8 cellular contexts compared by ENCODE assay signal in the genomic region with DNA sequence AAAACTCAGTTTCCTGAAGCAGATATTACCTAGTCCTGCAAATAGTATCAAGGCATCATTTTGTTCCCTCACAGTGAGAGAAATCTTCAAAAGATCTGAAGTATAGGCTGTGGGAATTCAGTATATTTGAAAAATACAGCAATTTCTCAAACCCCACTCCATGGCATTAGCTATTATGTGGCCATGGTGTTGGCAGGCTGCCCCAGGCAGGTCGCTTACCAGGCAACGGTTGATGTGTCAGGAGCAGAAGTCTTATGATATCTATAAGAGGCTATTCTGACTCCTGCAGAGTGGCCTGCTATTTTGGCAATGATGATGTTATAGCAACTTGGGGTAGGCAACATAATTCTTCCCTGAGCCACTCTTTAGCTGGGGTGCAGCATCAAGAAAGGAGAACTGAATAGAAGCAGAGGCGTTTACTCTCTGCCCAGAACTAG.
DNase-seq lines count a peak whose midpoint lies in the region; ATAC-seq and TF ChIP-seq lines count a peak whose summit lies in the region.

No MANE protein-coding gene starts in this region.

- H3K36me3 ChIP-seq in mammary epithelial cell (ENCODE audit: insufficient read depth, low read length), result no peaks in the 10 kb centered on the region
- no peaks in the 10 kb centered on the region for H3K36me3 ChIP-seq in osteoblast (ENCODE audit: insufficient read depth, low read length)

- dilution Hi-C loops in mammary epithelial cell (cut with HindIII; ENCODE audit: low sequenced_read_pairs), result loop anchor here (5.0 kb wide), 1 partner anchor 107 kb away; no protein-coding TSS in a partner anchor

- H3K4me1 ChIP-seq in mammary epithelial cell (ENCODE audit: insufficient read depth, low read length), result peaks cover 18% of the 10 kb centered on the region
- H3K4me1 ChIP-seq in osteoblast (ENCODE audit: insufficient read depth, low read length), result peaks cover 7% of the 10 kb centered on the region

- peak; percentile 43 for DNase-seq in mammary epithelial cell
- peak; percentile 17 for DNase-seq in osteoblast (ENCODE audit: insufficient read length, low spot score, missing footprints)
- DNase-seq in activated CD4-positive, alpha-beta T cell treated with anti-CD3 and anti-CD28 coated beads for 4 hours, result no peak
- no peak for DNase-seq in activated naive CD4-positive, alpha-beta T cell treated with anti-CD3 and anti-CD28 coated beads for 36 hours
- no peak for DNase-seq in stimulated activated naive CD8-positive, alpha-beta T cell treated with anti-CD3 and anti-CD28 coated beads, Interleukin-15, Interleukin-2, amounts not matched to agents 100 U/mL and 50 U/mL, for 24 hours
- no peak for DNase-seq in activated effector memory CD4-positive, alpha-beta T cell treated with Interleukin-2 at 50 U/mL for 16 hours

- H3K4me2 ChIP-seq in mammary epithelial cell (ENCODE audit: insufficient read depth, low read depth, low read length) (peak overlapping the region; percentile 57), osteoblast (ENCODE audit: insufficient read depth, low read length) (peak overlapping the region; percentile 59)

- intact Hi-C loops in mammary epithelial cell (cut with micrococcal nuclease), result loop anchor here (5.0 kb wide), 1 partner anchor 187 kb away; the partner anchor contains the start of gene PLXDC2
- intact Hi-C loops in activated naive CD4-positive, alpha-beta T cell treated with anti-CD3 and anti-CD28 coated beads for 36 hours (cut with micrococcal nuclease), result no loop called here

- no peaks in the 10 kb centered on the region for H3K9me3 Mint-ChIP-seq in activated naive CD4-positive, alpha-beta T cell treated with anti-CD3 and anti-CD28 coated beads for 36 hours

- in situ Hi-C loops in mammary epithelial cell (cut with MboI; ENCODE audit: low sequenced_read_pairs in 2 of 2), result no loop called here

- peak overlapping the region; percentile 65 for H3K9ac ChIP-seq in mammary epithelial cell (ENCODE audit: insufficient read depth, low read length)

- no peaks in the 10 kb centered on the region for H3K9me3 ChIP-seq in mammary epithelial cell (replicated peaks; ENCODE audit: insufficient read depth, low read length)
- no peaks in the 10 kb centered on the region for H3K9me3 ChIP-seq in osteoblast (ENCODE audit: low read depth, low read length)

- TF ChIP-seq CTCF in mammary epithelial cell (conservative IDR thresholded peaks at IDR 0.05 in 1 of 2, IDR thresholded peaks at IDR 0.05 in 1 of 2; ENCODE audit: extremely low read depth in 1 of 2, insufficient read depth in 1 of 2, low read depth in 1 of 2, low read length in 2 of 2), result no peak
- no peak for TF ChIP-seq CTCF in osteoblast (IDR thresholded peaks at IDR 0.05; ENCODE audit: extremely low read depth, low read depth, low read length)

- 86% methylated on average over 3 of the region's 3 CpGs for WGBS in mammary epithelial cell (ENCODE audit: low coverage, missing lambda C conversion rate)

- no peak overlapping the region for H3K4me3 Mint-ChIP-seq in activated naive CD4-positive, alpha-beta T cell treated with anti-CD3 and anti-CD28 coated beads for 36 hours

- H2AFZ ChIP-seq in mammary epithelial cell (ENCODE audit: low read depth, low read length) (peak overlapping the region; percentile 61), osteoblast (ENCODE audit: low read length) (peak overlapping the region; percentile 8)

- ATAC-seq in GM21390 (IDR thresholded peaks at IDR 0.05; ENCODE audit: unreplicated experiment) (peak; percentile 36), HG03460 (IDR thresholded peaks at IDR 0.05; ENCODE audit: unreplicated experiment) (peak; percentile 54)
- ATAC-seq in stimulated activated naive CD8-positive, alpha-beta T cell treated with anti-CD3 and anti-CD28 coated beads, Interleukin-15, Interleukin-2, amounts not matched to agents 100 U/mL and 50 U/mL, for 24 hours, result no peak

- no peaks in the 10 kb centered on the region for H3K36me3 Mint-ChIP-seq in activated naive CD4-positive, alpha-beta T cell treated with anti-CD3 and anti-CD28 coated beads for 36 hours (ENCODE audit: low read depth)

- H3K4me3 ChIP-seq in mammary epithelial cell (replicated peaks in 1 of 3; ENCODE audit: insufficient read depth in 1 of 3, low read depth in 2 of 3, low read length in 3 of 3) (no peak overlapping the region), osteoblast (ENCODE audit: insufficient read depth, low read length) (no peak overlapping the region)

- no peaks in the 10 kb centered on the region for H4K20me1 ChIP-seq in mammary epithelial cell (ENCODE audit: insufficient read depth, low read length)
- H4K20me1 ChIP-seq in osteoblast (ENCODE audit: insufficient read depth, low read length), result no peaks in the 10 kb centered on the region

- H3K27me3 ChIP-seq in mammary epithelial cell (ENCODE audit: insufficient read depth, low read length) (no peaks in the 10 kb centered on the region), osteoblast (ENCODE audit: insufficient read depth, low read length) (no peaks in the 10 kb centered on the region)

- H3K27ac ChIP-seq in mammary epithelial cell (ENCODE audit: insufficient read depth, low read depth, low read length), result peak overlapping the region; percentile 93
- H3K27ac ChIP-seq in osteoblast (ENCODE audit: low read depth, low read length), result peak overlapping the region; percentile 89

- CTCF ChIA-PET in mammary epithelial cell (lab: Charles Lee; ENCODE audit: low non-redundant PET), result no interaction called here
- CTCF ChIA-PET in activated naive CD4-positive, alpha-beta T cell treated with anti-CD3 and anti-CD28 coated beads for 36 hours (lab: Charles Lee), result no interaction called here

- no peaks in the 10 kb centered on the region for H3K27me3 Mint-ChIP-seq in activated naive CD4-positive, alpha-beta T cell treated with anti-CD3 and anti-CD28 coated beads for 36 hours (ENCODE audit: low read depth)

- H3K4me1 Mint-ChIP-seq in activated naive CD4-positive, alpha-beta T cell treated with anti-CD3 and anti-CD28 coated beads for 36 hours (ENCODE audit: low read depth), result no peaks in the 10 kb centered on the region

- H3K27ac Mint-ChIP-seq in activated naive CD4-positive, alpha-beta T cell treated with anti-CD3 and anti-CD28 coated beads for 36 hours, result no peak overlapping the region

- H3K79me2 ChIP-seq in mammary epithelial cell (ENCODE audit: insufficient read depth, low read length) (no peaks in the 10 kb centered on the region), osteoblast (ENCODE audit: insufficient read depth, low read length) (no peaks in the 10 kb centered on the region)

- BruUV-seq in mammary epithelial cell (replicated peaks; lab: Mats Ljungman, UMichigan), result TSS peak; percentile 49

Comparison
In these comparisons a context has a peak if more than half of its experiments do, and no peak if none do; other contexts are left out.
1. DNase-seq: peak in mammary epithelial cell (single experiment) and osteoblast (single experiment); none in activated CD4-positive, alpha-beta T cell treated with anti-CD3 and anti-CD28 coated beads for 4 hours (0 of 2), activated naive CD4-positive, alpha-beta T cell treated with anti-CD3 and anti-CD28 coated beads for 36 hours (single experiment), stimulated activated naive CD8-positive, alpha-beta T cell treated with anti-CD3 and anti-CD28 coated beads, Interleukin-15, Interleukin-2, amounts not matched to agents 100 U/mL and 50 U/mL, for 24 hours (single experiment) and activated effector memory CD4-positive, alpha-beta T cell treated with Interleukin-2 at 50 U/mL for 16 hours (single experiment).